8 cellular contexts compared by ENCODE assay signal in the genomic region with DNA sequence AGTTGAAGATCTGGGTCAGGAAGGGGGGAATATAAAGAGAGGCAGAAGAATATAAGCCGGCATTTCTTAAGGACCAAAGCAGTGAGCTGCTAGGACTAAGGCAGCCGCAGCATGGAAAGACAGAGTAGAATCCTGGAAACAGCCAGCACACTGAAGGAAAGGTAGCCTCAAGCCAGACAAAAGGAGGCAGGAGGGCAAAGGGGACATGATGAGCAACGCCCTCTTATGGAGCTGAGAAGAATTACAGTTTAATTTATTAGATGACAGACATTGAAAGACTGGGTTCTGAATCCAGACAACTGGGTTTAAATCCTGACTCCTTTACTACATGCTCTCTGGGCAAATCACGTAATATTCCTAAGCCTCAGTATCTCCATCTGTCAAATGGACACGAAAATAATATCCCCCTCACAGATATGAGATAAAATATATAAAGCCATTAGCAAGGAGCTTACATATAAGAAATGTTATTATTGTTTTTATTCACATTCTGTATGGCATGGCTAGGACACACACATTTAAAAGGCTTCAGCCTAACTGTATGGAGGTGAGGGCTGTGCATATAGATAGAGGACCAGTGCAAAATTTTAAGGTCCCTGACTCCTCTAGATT. TPM values are rescaled to one million over a fixed set of nuclear protein-coding genes. Genes with fewer than 3 reads are reported as not detected.
DNase-seq lines count a peak whose midpoint lies in the region; ATAC-seq, FAIRE-seq and TF ChIP-seq lines count a peak whose summit lies in the region.

No MANE protein-coding gene starts in this region.

- RAD21 ChIA-PET in HCT116 (lab: Charles Lee; ENCODE audit: low non-redundant PET in 1 of 2, low total read pairs in 2 of 2, uncharacterized antibody in 2 of 2, unreplicated experiment in 2 of 2) = interaction anchor here (0.6 to 0.9 kb wide), 2 partner anchors 28 to 39 kb away, joined by 3 to 5 read pairs; no protein-coding TSS in a partner anchor

- H3K4me1 ChIP-seq in HCT116 (ENCODE audit: control insufficient read depth in 1 of 2, insufficient read depth in 2 of 2, low read length in 2 of 2) (no peaks in the 10 kb centered on the region), kidney (ENCODE audit: control insufficient read depth in 1 of 2, insufficient read depth in 1 of 2, low read depth in 1 of 2, low read length in 2 of 2) (no peaks in the 10 kb centered on the region)

- intact Hi-C loops in CD14-positive monocyte (cut with micrococcal nuclease) (no loop called here), HCT116 (cut with micrococcal nuclease) (loop anchor here (5.0 kb wide), 1 partner anchor 326 kb away; no protein-coding TSS in a partner anchor), kidney (cut with DNase I) (no loop called here)

- no peaks in the 10 kb centered on the region for H3K27me3 ChIP-seq in HCT116 (ENCODE audit: insufficient read depth, low read length)

- H3K36me3 Mint-ChIP-seq in CD14-positive monocyte = no peaks in the 10 kb centered on the region

- TF ChIP-seq CTCF in CD14-positive monocyte (IDR thresholded peaks at IDR 0.05) = peak; percentile 72
- peak; percentile 37 to 69 (median 65); a peak in 5 of 6 replicates for TF ChIP-seq CTCF in HCT116 (IDR thresholded peaks at IDR 0.05 in 2 of 3, conservative IDR thresholded peaks at IDR 0.05 in 1 of 3; ENCODE audit: borderline replicate concordance in 1 of 3, insufficient read depth in 1 of 3, low read depth in 2 of 3, low read length in 2 of 3)
- TF ChIP-seq CTCF in kidney (IDR thresholded peaks at IDR 0.05; ENCODE audit: borderline replicate concordance, extremely low read depth, insufficient read depth) = peak; percentile 29

- H3K4me1 Mint-ChIP-seq in CD14-positive monocyte = no peaks in the 10 kb centered on the region

- H3K9me3 Mint-ChIP-seq in CD14-positive monocyte = no peaks in the 10 kb centered on the region

- no TSS peak for BruUV-seq in HCT116 (replicated peaks; lab: Mats Ljungman, UMichigan)

- no peaks in the 10 kb centered on the region for H3K9me2 ChIP-seq in HCT116 (ENCODE audit: insufficient read depth)

- POLR2A ChIA-PET in HCT116 (lab: Charles Lee) = no interaction called here

- H3K79me2 ChIP-seq in HCT116 (ENCODE audit: insufficient read depth, low read length) = no peaks in the 10 kb centered on the region

- no peak overlapping the region for H3K4me3 ChIP-seq in HCT116 (replicated peaks in 1 of 2; ENCODE audit: low read depth in 1 of 2, low read length in 2 of 2)
- H3K4me3 ChIP-seq in kidney (ENCODE audit: low read length in 2 of 2) = no peak overlapping the region

- peak; percentile 57 for TF ChIP-seq RAD21 in HCT116 (IDR thresholded peaks at IDR 0.05; ENCODE audit: low read depth)

- peaks cover 0 to 7% (median 6%) of the 10 kb centered on the region in 3 donors for H3K27me3 Mint-ChIP-seq in CD14-positive monocyte (ENCODE audit: low read depth in 3 of 3)

- no peak for TF ChIP-seq POLR2A in HCT116 (IDR thresholded peaks at IDR 0.05; ENCODE audit: borderline replicate concordance, extremely low read depth, insufficient read depth, insufficient read length)

- H3K36me3 ChIP-seq in HCT116 (ENCODE audit: control insufficient read depth in 1 of 2, insufficient read depth in 2 of 2, low read length in 2 of 2) (no peaks in the 10 kb centered on the region), kidney (ENCODE audit: control insufficient read depth in 1 of 2, insufficient read depth in 2 of 2, low read length in 2 of 2) (no peaks in the 10 kb centered on the region)

- H3K4me2 ChIP-seq in HCT116 (ENCODE audit: low read length) = no peak overlapping the region

- no peak for FAIRE-seq in kidney (lab: Jason Lieb, UNC)

- CTCF ChIA-PET in HCT116 (lab: Charles Lee) = interaction anchor here (0.8 to 2.8 kb wide), 16 partner anchors 9 to 999 kb away, joined by 3 to 17 read pairs (median 6); partner anchors contain the start of genes AMIGO2 and PCED1B

- no peak overlapping the region for H3K4me3 Mint-ChIP-seq in CD14-positive monocyte

- ATAC-seq in HCT116 (peak; percentile 76), SK-N-SH treated with all-trans-retinoic acid at 6 μM for 48 hours (0 out of 3 replicates have a peak, but pooled peaks have one; percentile 42), GM18909 (IDR thresholded peaks at IDR 0.05; ENCODE audit: poor library complexity, unreplicated experiment) (no peak)

- H3K9ac ChIP-seq in HCT116 (ENCODE audit: low read length) (no peak overlapping the region), kidney (ENCODE audit: low read length in 2 of 2) (no peak overlapping the region)

- no peak overlapping the region for H3K27ac Mint-ChIP-seq in CD14-positive monocyte

- H4K20me1 ChIP-seq in HCT116 (ENCODE audit: insufficient read depth) = no peaks in the 10 kb centered on the region

- H2AFZ ChIP-seq in HCT116 (ENCODE audit: low read depth, low read length, poor library complexity, severe bottlenecking) = peak overlapping the region; percentile 92

- no peaks in the 10 kb centered on the region for H3K9me3 ChIP-seq in HCT116 (ENCODE audit: control insufficient read depth in 1 of 2, insufficient read depth in 1 of 2, low read depth in 1 of 2, low read length in 2 of 2)
- no peaks in the 10 kb centered on the region for H3K9me3 ChIP-seq in kidney (ENCODE audit: control insufficient read depth in 1 of 2, low read length in 2 of 2)

- DNase-seq in CD14-positive monocyte (ENCODE audit: low spot score) = no peak
- DNase-seq in HCT116 (ENCODE audit: low read depth, low spot score) = no peak
- no peak for DNase-seq in kidney
- no peak for DNase-seq in activated CD4-positive, alpha-beta T cell treated with anti-CD3 and anti-CD28 coated beads for 48 hours
- DNase-seq in GOT3 (lab: John Stamatoyannopoulos, UW) = no peak
- DNase-seq in stimulated activated CD4-positive, alpha-beta T cell treated with anti-CD3 and anti-CD28 coated beads, Interleukin-2, amount 100 ng/mL, for 48 hours = no peak

- H3K27ac ChIP-seq in HCT116 (ENCODE audit: low read depth, low read length) (no peak overlapping the region), kidney (ENCODE audit: low read depth in 2 of 2, low read length in 2 of 2) (no peak overlapping the region)

TF ChIP-seq in HCT116, 20 proteins besides CTCF, POLR2A, EP300 and RAD21 (continues in another document):
- TF ChIP-seq EZH2 (IDR thresholded peaks at IDR 0.05) (no peak), CBX3 (IDR thresholded peaks at IDR 0.05; ENCODE audit: low read depth) (no peak), SIN3A (IDR thresholded peaks at IDR 0.05; ENCODE audit: low read depth) (no peak), POLR2AphosphoS5 (IDR thresholded peaks at IDR 0.05; ENCODE audit: low read depth, low read length) (no peak)

TF ChIP-seq in SK-N-SH treated with all-trans-retinoic acid at 6 μM for 48 hours, 23 proteins besides CTCF, POLR2A, EP300 and RAD21:
- TF ChIP-seq, protein P1, sequence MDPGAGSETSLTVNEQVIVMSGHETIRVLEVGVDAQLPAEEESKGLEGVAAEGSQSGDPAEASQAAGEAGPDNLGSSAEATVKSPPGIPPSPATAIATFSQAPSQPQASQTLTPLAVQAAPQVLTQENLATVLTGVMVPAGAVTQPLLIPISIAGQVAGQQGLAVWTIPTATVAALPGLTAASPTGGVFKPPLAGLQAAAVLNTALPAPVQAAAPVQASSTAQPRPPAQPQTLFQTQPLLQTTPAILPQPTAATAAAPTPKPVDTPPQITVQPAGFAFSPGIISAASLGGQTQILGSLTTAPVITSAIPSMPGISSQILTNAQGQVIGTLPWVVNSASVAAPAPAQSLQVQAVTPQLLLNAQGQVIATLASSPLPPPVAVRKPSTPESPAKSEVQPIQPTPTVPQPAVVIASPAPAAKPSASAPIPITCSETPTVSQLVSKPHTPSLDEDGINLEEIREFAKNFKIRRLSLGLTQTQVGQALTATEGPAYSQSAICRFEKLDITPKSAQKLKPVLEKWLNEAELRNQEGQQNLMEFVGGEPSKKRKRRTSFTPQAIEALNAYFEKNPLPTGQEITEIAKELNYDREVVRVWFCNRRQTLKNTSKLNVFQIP (CRISPR knock-in tag; IDR thresholded peaks at IDR 0.05; ENCODE audit: borderline replicate concordance, low read depth) = no peak
- TF ChIP-seq GLIS3 (CRISPR knock-in tag; IDR thresholded peaks at IDR 0.05) = no peak
- TF ChIP-seq CSRNP3 (CRISPR knock-in tag; IDR thresholded peaks at IDR 0.05) = no peak
- no peak for TF ChIP-seq ZNF565 (CRISPR knock-in tag; conservative IDR thresholded peaks at IDR 0.05; ENCODE audit: low read depth)
- no peak for TF ChIP-seq ZNF70 (CRISPR knock-in tag; IDR thresholded peaks at IDR 0.05)
- TF ChIP-seq ISL1 (CRISPR knock-in tag; IDR thresholded peaks at IDR 0.05) = no peak
- no peak for TF ChIP-seq SNAI2 (CRISPR knock-in tag; IDR thresholded peaks at IDR 0.05)
- TF ChIP-seq, protein P2, sequence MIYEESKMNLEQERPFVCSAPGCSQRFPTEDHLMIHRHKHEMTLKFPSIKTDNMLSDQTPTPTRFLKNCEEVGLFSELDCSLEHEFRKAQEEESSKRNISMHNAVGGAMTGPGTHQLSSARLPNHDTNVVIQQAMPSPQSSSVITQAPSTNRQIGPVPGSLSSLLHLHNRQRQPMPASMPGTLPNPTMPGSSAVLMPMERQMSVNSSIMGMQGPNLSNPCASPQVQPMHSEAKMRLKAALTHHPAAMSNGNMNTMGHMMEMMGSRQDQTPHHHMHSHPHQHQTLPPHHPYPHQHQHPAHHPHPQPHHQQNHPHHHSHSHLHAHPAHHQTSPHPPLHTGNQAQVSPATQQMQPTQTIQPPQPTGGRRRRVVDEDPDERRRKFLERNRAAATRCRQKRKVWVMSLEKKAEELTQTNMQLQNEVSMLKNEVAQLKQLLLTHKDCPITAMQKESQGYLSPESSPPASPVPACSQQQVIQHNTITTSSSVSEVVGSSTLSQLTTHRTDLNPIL (CRISPR knock-in tag; IDR thresholded peaks at IDR 0.05; ENCODE audit: low read depth) = no peak

RNA-seq across cellular contexts. Expression of gene PCED1B, which starts 8.1 kb away (rescaled TPM):
- polyA plus RNA-seq in CD14-positive monocyte = under 1 TPM in 1 of 2 donors, not detected in 1; 0.10 TPM
- 0.86 TPM for total RNA-seq in HCT116 (2021; ENCODE audit: unreplicated experiment)
- 0.53 and 1.2 TPM in 2 replicates for polyA plus RNA-seq in HCT116 (2012)
- 9.2 TPM for total RNA-seq in kidney
- 2.8 TPM for polyA plus RNA-seq in kidney (ENCODE audit: insufficient read depth, low read depth, low replicate concordance)

RNA-seq across cellular contexts. Expression of gene AMIGO2, which starts 8.4 kb away (rescaled TPM):
- under 1 TPM; 0.14 to 0.21 TPM for polyA plus RNA-seq in CD14-positive monocyte
- 0.96 TPM for total RNA-seq in HCT116 (2021; ENCODE audit: unreplicated experiment)
- polyA plus RNA-seq in HCT116 (2012) = 0.71 and 0.77 TPM in 2 replicates
- total RNA-seq in kidney = 8.7 TPM
- 12.2 TPM for polyA plus RNA-seq in kidney (ENCODE audit: insufficient read depth, low read depth, low replicate concordance)
